Comparison of ENCODE assay signal across 18 cellular contexts in the genomic region with DNA sequence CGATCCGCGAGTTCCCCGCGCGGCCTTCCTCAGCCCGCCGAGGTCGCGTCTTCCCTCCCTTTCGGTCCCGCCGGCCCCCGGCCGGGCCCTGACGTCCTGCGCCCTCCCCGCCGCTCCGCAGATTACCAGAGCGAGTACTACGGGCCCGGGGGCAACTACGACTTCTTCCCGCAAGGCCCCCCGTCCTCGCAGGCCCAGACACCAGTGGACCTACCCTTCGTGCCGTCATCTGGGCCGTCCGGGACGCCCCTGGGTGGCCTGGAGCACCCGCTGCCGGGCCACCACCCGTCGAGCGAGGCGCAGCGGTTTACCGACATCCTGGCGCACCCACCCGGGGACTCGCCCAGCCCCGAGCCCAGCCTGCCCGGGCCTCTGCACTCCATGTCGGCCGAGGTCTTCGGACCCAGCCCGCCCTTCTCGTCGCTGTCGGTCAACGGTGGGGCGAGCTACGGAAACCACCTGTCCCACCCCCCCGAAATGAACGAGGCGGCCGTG. TPM values are rescaled to one million over a fixed set of nuclear protein-coding genes. Genes with fewer than 3 reads are reported as not detected.
DNase-seq lines count a peak whose midpoint lies in the region; ATAC-seq, FAIRE-seq and TF ChIP-seq lines count a peak whose summit lies in the region.
"Had no signal": no experiment of that assay in that cellular context is flagged by ENCODE, and none has a peak within 500 bp of the region (broad histone marks: within the 10 kb centered on the region; RNA-seq: fewer than 3 reads in every experiment).

No MANE protein-coding gene starts in this region.

- no peak for ATAC-seq in left ventricle myocardium superior
- no peak for ATAC-seq in upper lobe of left lung (ENCODE audit: low FRiP score in 2 of 2)
- ATAC-seq: Panc1, pancreas had no signal

- peaks cover 100% of the 10 kb centered on the region for H3K27me3 ChIP-seq in left ventricle myocardium inferior (ENCODE audit: low read depth)
- H3K27me3 ChIP-seq in mesendoderm (ENCODE audit: insufficient read depth, low read length, poor library complexity): peaks cover 34% of the 10 kb centered on the region
- H3K27me3 ChIP-seq in upper lobe of left lung: peaks cover 6 to 94% (median 72%) of the 10 kb centered on the region in 4 donors
- peaks cover 19 to 75% of the 10 kb centered on the region in 2 donors for H3K27me3 ChIP-seq in small intestine (ENCODE audit: control insufficient read depth in 2 of 2, insufficient read depth in 2 of 2, low read length in 2 of 2)

- H3K4me3 ChIP-seq in left ventricle myocardium inferior (peak overlapping the region; percentile 54), mesendoderm (ENCODE audit: low read length) (peak overlapping the region; percentile 30), upper lobe of left lung (peak overlapping the region in 3 of 4 donors; percentile 3 to 26 (median 14)), small intestine (ENCODE audit: low read depth in 1 of 2, low read length in 2 of 2) (no peak overlapping the region)
- H3K4me3 ChIP-seq: lower lobe of right lung had no signal

- peak overlapping the region; percentile 88 for H3K56ac ChIP-seq in mesendoderm (ENCODE audit: low read length)

- peaks cover 33% of the 10 kb centered on the region for H3K4me1 Mint-ChIP-seq in dendritic cell treated with granulocyte-macrophage colony-stimulating factor and Interleukin-4, amounts not matched to agents 40 ng/mL and 50 ng/mL, for 4 days (ENCODE audit: low read depth)
- peaks cover 16% of the 10 kb centered on the region for H3K4me1 Mint-ChIP-seq in activated T-helper 2 cell treated with anti-CD3 and anti-CD28 coated beads, Interferon-gamma antibody, Interleukin-2, Interleukin-4, amounts not matched to agents 10 μg/mL and 5 μg/mL and 100 μg/mL, durations not matched to agents 14 hours and 24 hours and 36 hours (ENCODE audit: low read depth)

- TF ChIP-seq CTCF in left ventricle myocardium inferior (IDR thresholded peaks at IDR 0.05; ENCODE audit: borderline replicate concordance) (no peak), upper lobe of left lung (IDR thresholded peaks at IDR 0.05) (no peak)

- H3K4me1 ChIP-seq in left ventricle myocardium inferior (peaks cover 39% of the 10 kb centered on the region), mesendoderm (ENCODE audit: control insufficient read depth, low read depth, low read length) (peaks cover 3% of the 10 kb centered on the region), upper lobe of left lung (peaks cover 15 to 41% (median 28%) of the 10 kb centered on the region in 4 donors), small intestine (ENCODE audit: control insufficient read depth in 2 of 2, insufficient read depth in 1 of 2, low read depth in 1 of 2, low read length in 1 of 2) (peaks cover 0 to 2% of the 10 kb centered on the region in 2 donors)

- DNase-seq in left ventricle myocardium inferior: no peak
- no peak for DNase-seq in left ventricle myocardium superior
- no peak for DNase-seq in mesendoderm
- peak in 1 of 2 donors; percentile 82 for DNase-seq in upper lobe of left lung
- DNase-seq in activated T-helper 2 cell treated with anti-CD3 and anti-CD28 coated beads, Interferon-gamma antibody, Interleukin-2, Interleukin-4, amounts not matched to agents 10 μg/mL and 5 μg/mL and 100 μg/mL, durations not matched to agents 14 hours and 24 hours and 36 hours (ENCODE audit: low spot score): no peak
- no peak for DNase-seq in small intestine
- DNase-seq in MV-4-11 (lab: John Stamatoyannopoulos, UW): no peak
- DNase-seq: EL, foreskin melanocyte, lower lobe of right lung, NCI-H1092, NCI-H446 had no signal

- peaks cover 41% of the 10 kb centered on the region for H3K79me2 ChIP-seq in mesendoderm (ENCODE audit: control insufficient read depth, insufficient read depth, low read length)

- no peaks in the 10 kb centered on the region for H3K9me3 Mint-ChIP-seq in dendritic cell treated with granulocyte-macrophage colony-stimulating factor and Interleukin-4, amounts not matched to agents 40 ng/mL and 50 ng/mL, for 4 days
- H3K9me3 Mint-ChIP-seq in activated T-helper 2 cell treated with anti-CD3 and anti-CD28 coated beads, Interferon-gamma antibody, Interleukin-2, Interleukin-4, amounts not matched to agents 10 μg/mL and 5 μg/mL and 100 μg/mL, durations not matched to agents 14 hours and 24 hours and 36 hours: no peaks in the 10 kb centered on the region
- H3K9me3 Mint-ChIP-seq: T-helper 1 cell treated with Interleukin-12 subunit alpha and Interleukin-12 subunit beta and Interleukin-4 antibody, amounts not matched to agents 30 μg/mL and 1 μg/mL, for 36 hours had no signal

- H3K9me3 ChIP-seq in left ventricle myocardium inferior (replicated peaks): no peaks in the 10 kb centered on the region
- H3K9me3 ChIP-seq in upper lobe of left lung: no peaks in the 10 kb centered on the region
- H3K9me3 ChIP-seq in small intestine (ENCODE audit: control insufficient read depth, low read depth): no peaks in the 10 kb centered on the region
- H3K9me3 ChIP-seq: lower lobe of right lung, pancreas had no signal

- no peak overlapping the region for H3K27ac Mint-ChIP-seq in dendritic cell treated with granulocyte-macrophage colony-stimulating factor and Interleukin-4, amounts not matched to agents 40 ng/mL and 50 ng/mL, for 4 days
- no peak overlapping the region for H3K27ac Mint-ChIP-seq in activated T-helper 2 cell treated with anti-CD3 and anti-CD28 coated beads, Interferon-gamma antibody, Interleukin-2, Interleukin-4, amounts not matched to agents 10 μg/mL and 5 μg/mL and 100 μg/mL, durations not matched to agents 14 hours and 24 hours and 36 hours
- H3K27ac Mint-ChIP-seq: T-helper 1 cell treated with Interleukin-12 subunit alpha and Interleukin-12 subunit beta and Interleukin-4 antibody, amounts not matched to agents 30 μg/mL and 1 μg/mL, for 36 hours had no signal

- no peak for FAIRE-seq in small intestine (lab: Jason Lieb, UNC)
- FAIRE-seq: pancreas had no signal

- peak overlapping the region; percentile 60 for H3K18ac ChIP-seq in mesendoderm (ENCODE audit: low read length)

- intact Hi-C loops in left ventricle myocardium inferior (cut with micrococcal nuclease): no loop called here
- intact Hi-C loops in left ventricle myocardium superior (cut with micrococcal nuclease): no loop called here
- intact Hi-C loops in dendritic cell treated with granulocyte-macrophage colony-stimulating factor and Interleukin-4, amounts not matched to agents 40 ng/mL and 50 ng/mL, for 4 days (cut with micrococcal nuclease): no loop called here
- intact Hi-C loops in activated T-helper 2 cell treated with anti-CD3 and anti-CD28 coated beads, Interferon-gamma antibody, Interleukin-2, Interleukin-4, amounts not matched to agents 10 μg/mL and 5 μg/mL and 100 μg/mL, durations not matched to agents 14 hours and 24 hours and 36 hours (cut with micrococcal nuclease): no loop called here

- no peak overlapping the region for H2AK5ac ChIP-seq in mesendoderm (ENCODE audit: low read length)

- no peak overlapping the region for H2BK5ac ChIP-seq in mesendoderm (ENCODE audit: low read length)

- no peaks in the 10 kb centered on the region for H3K36me3 Mint-ChIP-seq in dendritic cell treated with granulocyte-macrophage colony-stimulating factor and Interleukin-4, amounts not matched to agents 40 ng/mL and 50 ng/mL, for 4 days (ENCODE audit: low read depth)
- no peaks in the 10 kb centered on the region for H3K36me3 Mint-ChIP-seq in activated T-helper 2 cell treated with anti-CD3 and anti-CD28 coated beads, Interferon-gamma antibody, Interleukin-2, Interleukin-4, amounts not matched to agents 10 μg/mL and 5 μg/mL and 100 μg/mL, durations not matched to agents 14 hours and 24 hours and 36 hours (ENCODE audit: low read depth)

- TF ChIP-seq EP300 in upper lobe of left lung (IDR thresholded peaks at IDR 0.05): no peak

- H2BK15ac ChIP-seq in mesendoderm (replicated peaks; ENCODE audit: low read depth): no peak overlapping the region

- H3K4me3 Mint-ChIP-seq in dendritic cell treated with granulocyte-macrophage colony-stimulating factor and Interleukin-4, amounts not matched to agents 40 ng/mL and 50 ng/mL, for 4 days: peak overlapping the region; percentile 51
- no peak overlapping the region for H3K4me3 Mint-ChIP-seq in activated T-helper 2 cell treated with anti-CD3 and anti-CD28 coated beads, Interferon-gamma antibody, Interleukin-2, Interleukin-4, amounts not matched to agents 10 μg/mL and 5 μg/mL and 100 μg/mL, durations not matched to agents 14 hours and 24 hours and 36 hours (ENCODE audit: low read depth)
- H3K4me3 Mint-ChIP-seq: T-helper 1 cell treated with Interleukin-12 subunit alpha and Interleukin-12 subunit beta and Interleukin-4 antibody, amounts not matched to agents 30 μg/mL and 1 μg/mL, for 36 hours had no signal

- H4K8ac ChIP-seq in mesendoderm (ENCODE audit: low read depth, low read length): no peak overlapping the region

- WGBS in mesendoderm (ENCODE audit: extremely low coverage, insufficient coverage, low lambda C conversion rate): no CpG with 5 or more reads among the region's 59 CpGs
- WGBS in upper lobe of left lung, 2 donors: 8 to 9% methylated on average over 16 to 49 of the region's 59 CpGs
- WGBS in small intestine, 3 donors: 5 to 17% (median 11%) methylated on average over 34 to 59 of the region's 59 CpGs

- H3K27me3 Mint-ChIP-seq in dendritic cell treated with granulocyte-macrophage colony-stimulating factor and Interleukin-4, amounts not matched to agents 40 ng/mL and 50 ng/mL, for 4 days: peaks cover 97% of the 10 kb centered on the region
- H3K27me3 Mint-ChIP-seq in activated T-helper 2 cell treated with anti-CD3 and anti-CD28 coated beads, Interferon-gamma antibody, Interleukin-2, Interleukin-4, amounts not matched to agents 10 μg/mL and 5 μg/mL and 100 μg/mL, durations not matched to agents 14 hours and 24 hours and 36 hours (ENCODE audit: low read depth): peaks cover 74% of the 10 kb centered on the region

- peaks cover 7% of the 10 kb centered on the region for H3K79me1 ChIP-seq in mesendoderm (ENCODE audit: low read length)

- peak overlapping the region; percentile 29 for H3K23ac ChIP-seq in mesendoderm (ENCODE audit: low read length)

- H3K36me3 ChIP-seq in left ventricle myocardium inferior: no peaks in the 10 kb centered on the region
- peaks cover 21% of the 10 kb centered on the region for H3K36me3 ChIP-seq in mesendoderm (ENCODE audit: control insufficient read depth, insufficient read depth, low read length)
- H3K36me3 ChIP-seq in upper lobe of left lung: no peaks in the 10 kb centered on the region
- H3K36me3 ChIP-seq in small intestine (ENCODE audit: control insufficient read depth in 2 of 2, insufficient read depth in 2 of 2, low read length in 2 of 2): no peaks in the 10 kb centered on the region
- H3K36me3 ChIP-seq: lower lobe of right lung, pancreas had no signal

- H3K4me2 ChIP-seq in mesendoderm (ENCODE audit: low read length): peak overlapping the region; percentile 21

- no peak overlapping the region for H3K4ac ChIP-seq in mesendoderm (ENCODE audit: low read depth, low read length)

- H3K9ac ChIP-seq in mesendoderm (ENCODE audit: low read length): peak overlapping the region; percentile 81

- H3K27ac ChIP-seq in left ventricle myocardium inferior (replicated peaks) (no peak overlapping the region), mesendoderm (ENCODE audit: low read depth, low read length) (peak overlapping the region; percentile 42), upper lobe of left lung (no peak overlapping the region), small intestine (ENCODE audit: low read depth in 1 of 2, low read length in 1 of 2) (no peak overlapping the region)
- H3K27ac ChIP-seq: lower lobe of right lung, pancreas had no signal

- H2BK120ac ChIP-seq in mesendoderm (ENCODE audit: low read depth, low read length): no peak overlapping the region

- H4K5ac ChIP-seq in mesendoderm (ENCODE audit: low read length): no peak overlapping the region

- no peak for TF ChIP-seq POLR2A in upper lobe of left lung (IDR thresholded peaks at IDR 0.05)

RNA-seq across cellular contexts. Expression of gene LHX1, which starts 5.4 kb away (rescaled TPM):
- total RNA-seq in left ventricle myocardium inferior (not detected), left ventricle myocardium superior (not detected), upper lobe of left lung (not detected)
- polyA plus RNA-seq in mesendoderm (2013, experiment 1 of 2): 20.5 TPM
- polyA plus RNA-seq in mesendoderm (2013, experiment 2 of 2): 18.4 TPM
- 0.23 and 0.37 TPM in 2 replicates for total RNA-seq in activated T-helper 2 cell treated with anti-CD3 and anti-CD28 coated beads, Interferon-gamma antibody, Interleukin-2, Interleukin-4, amounts not matched to agents 10 μg/mL and 5 μg/mL and 100 μg/mL, durations not matched to agents 14 hours and 24 hours and 36 hours
- polyA plus RNA-seq in small intestine: not detected
- total RNA-seq: dermis microvascular lymphatic vessel endothelial cell, lower lobe of right lung, pancreas had no signal
- polyA plus RNA-seq: BJ had no signal

RNA-seq across cellular contexts. Expression of gene AATF, which starts 6.1 kb away (rescaled TPM):
- total RNA-seq in left ventricle myocardium inferior (24.2 TPM), left ventricle myocardium superior (26.1 TPM), upper lobe of left lung (10 to 100 TPM; 30.7 to 45.4 (median 37.3) TPM)
- polyA plus RNA-seq in mesendoderm (2013, experiment 1 of 2): 118 TPM
- polyA plus RNA-seq in mesendoderm (2013, experiment 2 of 2): 114 TPM
- 101 and 107 TPM in 2 replicates for total RNA-seq in activated T-helper 2 cell treated with anti-CD3 and anti-CD28 coated beads, Interferon-gamma antibody, Interleukin-2, Interleukin-4, amounts not matched to agents 10 μg/mL and 5 μg/mL and 100 μg/mL, durations not matched to agents 14 hours and 24 hours and 36 hours
- polyA plus RNA-seq in small intestine: 10 to 100 TPM; 33.2 to 50.5 (median 34.4) TPM

Comparison
In these comparisons a context has a peak if more than half of its experiments do, and no peak if none do; other contexts are left out.
1. H3K4me3 ChIP-seq: peak in left ventricle myocardium inferior (single experiment), mesendoderm (single experiment) and upper lobe of left lung (3 of 4); none in small intestine (0 of 2).